ENCODE assay signal across 17 cellular contexts in the genomic region with DNA sequence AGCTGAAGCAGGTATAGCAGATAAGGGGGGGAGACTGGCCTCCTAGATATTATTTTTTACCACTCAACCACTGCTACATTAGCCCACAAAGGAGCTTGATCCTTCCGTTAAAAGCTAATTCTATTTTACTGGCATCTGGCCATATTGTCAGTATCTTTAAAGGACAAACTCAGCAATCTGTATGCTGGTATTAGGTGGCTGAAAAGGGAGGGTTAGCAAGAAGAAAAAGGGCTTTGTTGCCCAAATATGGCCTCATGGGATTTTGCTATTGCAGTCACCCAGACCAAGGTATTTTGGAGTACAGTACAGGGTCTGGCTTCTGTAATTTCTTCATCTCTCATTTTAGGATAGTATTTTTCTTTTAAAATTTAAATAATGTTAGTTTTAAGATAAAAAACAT. TPM values are rescaled to one million over a fixed set of nuclear protein-coding genes. Genes with fewer than 3 reads are reported as not detected.
DNase-seq lines count a peak whose midpoint lies in the region; ATAC-seq and TF ChIP-seq lines count a peak whose summit lies in the region.
"Had no signal": no experiment of that assay in that cellular context is flagged by ENCODE, and none has a peak within 500 bp of the region (broad histone marks: within the 10 kb centered on the region; RNA-seq: fewer than 3 reads in every experiment).

No MANE protein-coding gene starts in this region.

- no peak for TF ChIP-seq POLR2A in tibial nerve (IDR thresholded peaks at IDR 0.05)
- TF ChIP-seq POLR2A in vagina (IDR thresholded peaks at IDR 0.05) = no peak

- H3K27ac ChIP-seq in CD4-positive, CD25-positive, alpha-beta regulatory T cell (ENCODE audit: insufficient read depth, low read length, poor library complexity, severe bottlenecking) = no peak overlapping the region
- H3K27ac ChIP-seq in SK-N-MC (peak overlapping the region; percentile 80), tibial nerve (no peak overlapping the region), vagina (no peak overlapping the region)
- H3K27ac ChIP-seq: SJCRH30 had no signal

- peak overlapping the region in 2 of 3 donors; percentile 5 to 26 for H3K27ac Mint-ChIP-seq in CD4-positive, CD25-positive, alpha-beta regulatory T cell
- H3K27ac Mint-ChIP-seq in Caco-2 (ENCODE audit: unreplicated experiment) = peak overlapping the region; percentile 10

- POLR2A ChIA-PET in Caco-2 (lab: Charles Lee) = no interaction called here

- no peak for DNase-seq in CD4-positive, CD25-positive, alpha-beta regulatory T cell
- no peak for DNase-seq in Caco-2
- DNase-seq in SK-N-MC (ENCODE audit: low read depth, low spot score) = no peak
- peak; percentile 15 for DNase-seq in foreskin melanocyte
- no peak for DNase-seq in NCI-H82 (lab: John Stamatoyannopoulos, UW)
- no peak for DNase-seq in tibial nerve (ENCODE audit: low spot score in 2 of 2)
- DNase-seq in vagina (ENCODE audit: extremely low spot score in 2 of 2) = no peak
- DNase-seq: CD4-positive, alpha-beta memory T cell; GDM1; MG63; NCI-H1417; NCI-H1694 treated with DMSO at 0.1 percent for 48 hours; NCI-H2081 treated with DMSO at 0.1 percent for 48 hours; NK-92 treated with Interleukin-12 subunit alpha and Interleukin-12 subunit beta, amount 100 ng/mL, for 24 hours; SJCRH30 had no signal

- TF ChIP-seq CTCF in Caco-2 (IDR thresholded peaks at IDR 0.05; ENCODE audit: insufficient read depth in 1 of 2, low read depth in 1 of 2, low read length in 1 of 2, severe bottlenecking in 1 of 2, unreplicated experiment in 1 of 2) = no peak
- TF ChIP-seq CTCF in tibial nerve (IDR thresholded peaks at IDR 0.05) = no peak
- no peak for TF ChIP-seq CTCF in vagina (IDR thresholded peaks at IDR 0.05)

- ATAC-seq in CD4-positive, CD25-positive, alpha-beta regulatory T cell (ENCODE audit: low read depth in 2 of 2) = no peak
- ATAC-seq: HCT116, Panc1 had no signal

- no peaks in the 10 kb centered on the region for H3K9me3 ChIP-seq in CD4-positive, CD25-positive, alpha-beta regulatory T cell (ENCODE audit: control insufficient read depth in 2 of 2, low read length in 2 of 2)
- H3K9me3 ChIP-seq in Caco-2 = no peaks in the 10 kb centered on the region
- no peaks in the 10 kb centered on the region for H3K9me3 ChIP-seq in SK-N-MC (ENCODE audit: low read depth, low read length)
- no peaks in the 10 kb centered on the region for H3K9me3 ChIP-seq in tibial nerve
- no peaks in the 10 kb centered on the region for H3K9me3 ChIP-seq in vagina
- H3K9me3 ChIP-seq: MG63, SJCRH30 had no signal

- no peak for TF ChIP-seq EP300 in tibial nerve (IDR thresholded peaks at IDR 0.05)

- H3K9ac ChIP-seq in SK-N-MC (ENCODE audit: insufficient read length) = no peak overlapping the region

- 30 to 41% methylated on average over 1 of the region's 1 CpG for WGBS in tibial nerve, 2 donors

- intact Hi-C loops in Caco-2 (cut with micrococcal nuclease; ENCODE audit: unreplicated experiment) (no loop called here), vagina (cut with DNase I) (no loop called here)

- CTCF ChIA-PET in Caco-2 (lab: Charles Lee) = interaction anchor here (0.5 to 0.7 kb wide), 2 partner anchors 9 to 211 kb away, joined by 3 to 5 read pairs; no protein-coding TSS in a partner anchor

- no peaks in the 10 kb centered on the region for H3K27me3 Mint-ChIP-seq in CD4-positive, CD25-positive, alpha-beta regulatory T cell
- H3K27me3 Mint-ChIP-seq in Caco-2 (ENCODE audit: insufficient read depth, unreplicated experiment) = no peaks in the 10 kb centered on the region
- H3K27me3 Mint-ChIP-seq: CD4-positive, alpha-beta memory T cell had no signal

- H3K27me3 ChIP-seq in CD4-positive, CD25-positive, alpha-beta regulatory T cell (ENCODE audit: control insufficient read depth, insufficient read depth, low read length) = no peaks in the 10 kb centered on the region
- H3K27me3 ChIP-seq in Caco-2 (replicated peaks; ENCODE audit: control insufficient read depth, insufficient read depth, low read length) = no peaks in the 10 kb centered on the region
- H3K27me3 ChIP-seq in tibial nerve = no peaks in the 10 kb centered on the region
- no peaks in the 10 kb centered on the region for H3K27me3 ChIP-seq in vagina
- H3K27me3 ChIP-seq: MG63, SJCRH30 had no signal

- H3K4me1 ChIP-seq in CD4-positive, CD25-positive, alpha-beta regulatory T cell (ENCODE audit: control insufficient read depth, insufficient read depth, low read length, poor library complexity, severe bottlenecking) = peaks cover 13% of the 10 kb centered on the region
- H3K4me1 ChIP-seq in Caco-2 = no peaks in the 10 kb centered on the region
- peaks cover 0 to 12% (median 0%) of the 10 kb centered on the region in 4 donors for H3K4me1 ChIP-seq in tibial nerve
- H3K4me1 ChIP-seq in vagina = peaks cover 4% of the 10 kb centered on the region
- H3K4me1 ChIP-seq: SJCRH30 had no signal

- peaks cover 0 to 1% (median 0%) of the 10 kb centered on the region in 7 donors for H3K9me3 Mint-ChIP-seq in CD4-positive, CD25-positive, alpha-beta regulatory T cell
- H3K9me3 Mint-ChIP-seq in Caco-2 (ENCODE audit: unreplicated experiment) = no peaks in the 10 kb centered on the region
- H3K9me3 Mint-ChIP-seq: CD4-positive, alpha-beta memory T cell had no signal

- peaks cover 47% of the 10 kb centered on the region for H3K36me3 ChIP-seq in CD4-positive, CD25-positive, alpha-beta regulatory T cell (ENCODE audit: control insufficient read depth, insufficient read depth, low read length)
- H3K36me3 ChIP-seq in Caco-2 (ENCODE audit: control insufficient read depth, insufficient read depth, low read length) (peaks cover 11% of the 10 kb centered on the region), SK-N-MC (ENCODE audit: insufficient read depth, low read length) (peaks cover 45% of the 10 kb centered on the region), tibial nerve (peaks cover 0 to 47% (median 4%) of the 10 kb centered on the region in 3 donors), vagina (peaks cover 0 to 37% of the 10 kb centered on the region in 2 donors)

- no peak overlapping the region for H3K4me3 ChIP-seq in CD4-positive, CD25-positive, alpha-beta regulatory T cell (ENCODE audit: low read depth, low read length)
- H3K4me3 ChIP-seq in Caco-2 (ENCODE audit: low read depth, low read length) (no peak overlapping the region), SK-N-MC (no peak overlapping the region), tibial nerve (no peak overlapping the region), vagina (no peak overlapping the region)
- H3K4me3 ChIP-seq: MG63, SJCRH30 had no signal

- peaks cover 6% of the 10 kb centered on the region for H3K36me3 Mint-ChIP-seq in CD4-positive, CD25-positive, alpha-beta regulatory T cell
- H3K36me3 Mint-ChIP-seq in Caco-2 (ENCODE audit: insufficient read depth, unreplicated experiment) = peaks cover 95% of the 10 kb centered on the region

- no TSS peak for BruUV-seq in Caco-2 (replicated peaks; lab: Mats Ljungman, UMichigan)

- H3K4me3 Mint-ChIP-seq in CD4-positive, CD25-positive, alpha-beta regulatory T cell = no peak overlapping the region
- H3K4me3 Mint-ChIP-seq in Caco-2 (ENCODE audit: unreplicated experiment) = no peak overlapping the region
- H3K4me3 Mint-ChIP-seq: CD4-positive, alpha-beta memory T cell had no signal

- peaks cover 21 to 57% (median 43%) of the 10 kb centered on the region in 4 donors for H3K4me1 Mint-ChIP-seq in CD4-positive, CD25-positive, alpha-beta regulatory T cell
- H3K4me1 Mint-ChIP-seq in Caco-2 (ENCODE audit: low read depth, unreplicated experiment) = peaks cover 7% of the 10 kb centered on the region

RNA-seq across cellular contexts. Expression of gene RFWD3, which starts 14.4 kb away (rescaled TPM):
- total RNA-seq in CD4-positive, CD25-positive, alpha-beta regulatory T cell = 48.5 TPM
- polyA plus RNA-seq in CD4-positive, CD25-positive, alpha-beta regulatory T cell = 10 to 100 TPM; 17.8 to 29.5 (median 21.6) TPM
- total RNA-seq in Caco-2 (2022) = 111 and 118 TPM in 2 replicates
- total RNA-seq in tibial nerve = 10 to 100 TPM; 13.5 to 32.8 (median 21.0) TPM
- 36.3 TPM for total RNA-seq in vagina

RNA-seq across cellular contexts. Expression of gene GLG1, which starts 45.3 kb away (rescaled TPM):
- total RNA-seq in CD4-positive, CD25-positive, alpha-beta regulatory T cell = 202 TPM
- polyA plus RNA-seq in CD4-positive, CD25-positive, alpha-beta regulatory T cell = 100 to 1,000 TPM; 147 to 156 (median 152) TPM
- 197 and 210 TPM in 2 replicates for total RNA-seq in Caco-2 (2022)
- 100 to 1,000 TPM; 161 to 176 (median 170) TPM for total RNA-seq in tibial nerve
- total RNA-seq in vagina = 76.9 TPM

RNA-seq across cellular contexts. Expression of gene MLKL, which starts 48.4 kb away (rescaled TPM):
- total RNA-seq in CD4-positive, CD25-positive, alpha-beta regulatory T cell = 50.0 TPM
- 10 to 100 TPM; 15.6 to 21.3 (median 20.8) TPM for polyA plus RNA-seq in CD4-positive, CD25-positive, alpha-beta regulatory T cell
- 9.7 and 10.8 TPM in 2 replicates for total RNA-seq in Caco-2 (2022)
- 10 to 100 TPM in 2 of 4 donors, 1 to 10 TPM in 2; 4.8 to 22.8 (median 10.2) TPM for total RNA-seq in tibial nerve
- 40.0 TPM for total RNA-seq in vagina
- total RNA-seq: SJCRH30 had no signal
